In genomic region chr12:10563002-10563401, GRCh38 we compare ENCODE assay signal across 17 cellular contexts. TPM values are rescaled to one million over a fixed set of nuclear protein-coding genes. Genes with fewer than 3 reads are reported as not detected.
DNase-seq lines count a peak whose midpoint lies in the region; ATAC-seq and TF ChIP-seq lines count a peak whose summit lies in the region.
"Had no signal": no experiment of that assay in that cellular context is flagged by ENCODE, and none has a peak within 500 bp of the region (broad histone marks: within the 10 kb centered on the region; RNA-seq: fewer than 3 reads in every experiment).

No MANE protein-coding gene starts in this region.

- peak; percentile 38 for ATAC-seq in stimulated activated effector memory CD8-positive, alpha-beta T cell treated with anti-CD3 and anti-CD28 coated beads, Interleukin-12 subunit alpha, Interleukin-12 subunit beta, amount 100 ng/mL, for 72 hours
- ATAC-seq: GM23338, HCT116 had no signal

- H3K4me3 Mint-ChIP-seq in T-helper 1 cell treated with Interleukin-12 subunit alpha and Interleukin-12 subunit beta and Interleukin-4 antibody, amounts not matched to agents 30 μg/mL and 1 μg/mL, for 36 hours = no peak overlapping the region
- peak overlapping the region; percentile 31 for H3K4me3 Mint-ChIP-seq in stimulated activated effector memory CD8-positive, alpha-beta T cell treated with anti-CD3 and anti-CD28 coated beads, Interleukin-12 subunit alpha, Interleukin-12 subunit beta, amount 100 ng/mL, for 72 hours
- H3K4me3 Mint-ChIP-seq: B cell; CD4-positive, CD25-positive, alpha-beta regulatory T cell; GM23338; IgD-negative memory B cell had no signal

- H3K27me3 ChIP-seq in prostate gland (replicated peaks; ENCODE audit: insufficient read depth) = no peaks in the 10 kb centered on the region

- H3K27ac Mint-ChIP-seq in T-helper 1 cell treated with Interleukin-12 subunit alpha and Interleukin-12 subunit beta and Interleukin-4 antibody, amounts not matched to agents 30 μg/mL and 1 μg/mL, for 36 hours = peak overlapping the region; percentile 65
- peak overlapping the region; percentile 45 for H3K27ac Mint-ChIP-seq in stimulated activated effector memory CD8-positive, alpha-beta T cell treated with anti-CD3 and anti-CD28 coated beads, Interleukin-12 subunit alpha, Interleukin-12 subunit beta, amount 100 ng/mL, for 72 hours
- H3K27ac Mint-ChIP-seq: B cell; CD4-positive, CD25-positive, alpha-beta regulatory T cell; GM23338; IgD-negative memory B cell had no signal

- TF ChIP-seq CTCF in prostate gland (IDR thresholded peaks at IDR 0.05) = no peak

- intact Hi-C loops in prostate gland (cut with DNase I) = loop anchor here (2.0 to 5.0 kb wide), 2 partner anchors 231 to 326 kb away; no protein-coding TSS in a partner anchor

- DNase-seq in T-helper 1 cell (no peak), LHCN-M2 (ENCODE audit: low read depth) (peak; percentile 3), amniotic epithelial cell (ENCODE audit: low read depth) (peak; percentile 45), NCI-H1417 (lab: John Stamatoyannopoulos, UW) (no peak), prostate gland (ENCODE audit: low spot score) (no peak), COR-L47 (lab: John Stamatoyannopoulos, UW) (no peak)
- DNase-seq in stimulated activated effector memory CD8-positive, alpha-beta T cell treated with anti-CD3 and anti-CD28 coated beads, Interleukin-12 subunit alpha, Interleukin-12 subunit beta, amount 100 ng/mL, for 72 hours (ENCODE audit: low spot score in 2 of 2) = no peak
- DNase-seq: NCI-H187 treated with DMSO at 0.1 percent for 48 hours, NCI-H748 treated with DMSO at 0.1 percent for 48 hours had no signal

- no peaks in the 10 kb centered on the region for H3K36me3 ChIP-seq in prostate gland

- no peaks in the 10 kb centered on the region for H3K36me3 Mint-ChIP-seq in T-helper 1 cell treated with Interleukin-12 subunit alpha and Interleukin-12 subunit beta and Interleukin-4 antibody, amounts not matched to agents 30 μg/mL and 1 μg/mL, for 36 hours (ENCODE audit: low read depth)
- H3K36me3 Mint-ChIP-seq in stimulated activated effector memory CD8-positive, alpha-beta T cell treated with anti-CD3 and anti-CD28 coated beads, Interleukin-12 subunit alpha, Interleukin-12 subunit beta, amount 100 ng/mL, for 72 hours = peaks cover 56% of the 10 kb centered on the region
- H3K36me3 Mint-ChIP-seq: CD4-positive, CD25-positive, alpha-beta regulatory T cell had no signal

- no peak for TF ChIP-seq POLR2A in prostate gland (IDR thresholded peaks at IDR 0.05)

- peaks cover 31% of the 10 kb centered on the region for H3K27me3 Mint-ChIP-seq in T-helper 1 cell treated with Interleukin-12 subunit alpha and Interleukin-12 subunit beta and Interleukin-4 antibody, amounts not matched to agents 30 μg/mL and 1 μg/mL, for 36 hours (ENCODE audit: low read depth)

- 95% methylated on average over 1 of the region's 1 CpG for WGBS in prostate gland

- no peak overlapping the region for H3K27ac ChIP-seq in prostate gland
- H3K27ac ChIP-seq: 22Rv1, PC-9 had no signal

- no peaks in the 10 kb centered on the region for H3K9me3 ChIP-seq in prostate gland

- H3K9me3 Mint-ChIP-seq in T-helper 1 cell treated with Interleukin-12 subunit alpha and Interleukin-12 subunit beta and Interleukin-4 antibody, amounts not matched to agents 30 μg/mL and 1 μg/mL, for 36 hours = no peaks in the 10 kb centered on the region
- no peaks in the 10 kb centered on the region for H3K9me3 Mint-ChIP-seq in stimulated activated effector memory CD8-positive, alpha-beta T cell treated with anti-CD3 and anti-CD28 coated beads, Interleukin-12 subunit alpha, Interleukin-12 subunit beta, amount 100 ng/mL, for 72 hours
- H3K9me3 Mint-ChIP-seq: GM23338, IgD-negative memory B cell had no signal

- H3K4me3 ChIP-seq in prostate gland = no peak overlapping the region
- H3K4me3 ChIP-seq: GM23338, PC-9 had no signal

- no peaks in the 10 kb centered on the region for H3K4me1 ChIP-seq in prostate gland (replicated peaks)

- peaks cover 3% of the 10 kb centered on the region for H3K4me1 Mint-ChIP-seq in T-helper 1 cell treated with Interleukin-12 subunit alpha and Interleukin-12 subunit beta and Interleukin-4 antibody, amounts not matched to agents 30 μg/mL and 1 μg/mL, for 36 hours (ENCODE audit: low read depth)
- peaks cover 44% of the 10 kb centered on the region for H3K4me1 Mint-ChIP-seq in stimulated activated effector memory CD8-positive, alpha-beta T cell treated with anti-CD3 and anti-CD28 coated beads, Interleukin-12 subunit alpha, Interleukin-12 subunit beta, amount 100 ng/mL, for 72 hours
- H3K4me1 Mint-ChIP-seq: B cell; CD4-positive, CD25-positive, alpha-beta regulatory T cell had no signal

RNA-seq across cellular contexts. Expression of gene MAGOHB, which starts 50.4 kb away (rescaled TPM):
- 34.2 and 47.0 TPM in 2 replicates for total RNA-seq in LHCN-M2 (2014; rRNA removed)
- 46.8 TPM for polyA plus RNA-seq in LHCN-M2 (2012)
- total RNA-seq in prostate gland = 10 to 100 TPM; 24.2 to 24.8 TPM

RNA-seq across cellular contexts. Expression of gene EIF2S3B, which starts 57.3 kb away (rescaled TPM):
- 0.32 and 0.34 TPM in 2 replicates for total RNA-seq in LHCN-M2 (2014; rRNA removed)
- polyA plus RNA-seq in LHCN-M2 (2012) = 0.55 TPM
- total RNA-seq in prostate gland = 1 to 10 TPM in 1 of 2 donors, under 1 TPM in 1; 0.36 to 1.1 TPM

Comparison
In these comparisons a context has a peak if more than half of its experiments do, and no peak if none do; other contexts are left out.
1. DNase-seq: peak in LHCN-M2 (single experiment) and amniotic epithelial cell (single experiment); none in T-helper 1 cell (0 of 5), stimulated activated effector memory CD8-positive, alpha-beta T cell treated with anti-CD3 and anti-CD28 coated beads, Interleukin-12 subunit alpha, Interleukin-12 subunit beta, amount 100 ng/mL, for 72 hours (0 of 2), NCI-H1417 (0 of 3), prostate gland (single experiment) and COR-L47 (single experiment).